ENCODE assay signal across 25 cellular contexts in the genomic region with DNA sequence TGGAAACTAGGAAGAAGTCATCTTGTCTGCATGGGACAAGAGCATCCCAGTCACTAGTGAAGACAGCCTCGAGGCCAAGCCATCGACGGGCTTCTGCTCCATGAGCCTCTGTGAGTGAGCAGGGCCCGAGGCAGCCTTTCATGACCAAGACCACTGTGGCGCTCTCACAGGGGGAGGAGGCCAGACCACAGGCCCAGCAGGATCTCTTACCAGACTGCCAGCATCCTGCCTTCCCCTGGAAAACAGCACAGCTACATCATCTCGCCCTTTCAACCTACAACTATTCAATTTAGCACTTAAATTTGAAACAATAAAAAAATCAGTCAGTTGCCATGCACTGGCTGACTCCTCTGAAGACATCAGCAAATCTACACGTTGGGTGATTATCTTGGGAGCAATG.
DNase-seq lines count a peak whose midpoint lies in the region; ATAC-seq and TF ChIP-seq lines count a peak whose summit lies in the region.
"Had no signal": no experiment of that assay in that cellular context is flagged by ENCODE, and none has a peak within 500 bp of the region (broad histone marks: within the 10 kb centered on the region; RNA-seq: fewer than 3 reads in every experiment).

No MANE protein-coding gene starts in this region.

- H3K36me3 Mint-ChIP-seq in activated CD8-positive, alpha-beta T cell treated with anti-CD3 and anti-CD28 coated beads, Interleukin-2, amount 10 ng/mL, durations not matched to agents 7 days and 5 days (ENCODE audit: low read depth): no peaks in the 10 kb centered on the region
- H3K36me3 Mint-ChIP-seq: CD4-positive, CD25-positive, alpha-beta regulatory T cell had no signal

- H3K9me3 ChIP-seq in BLaER1: no peaks in the 10 kb centered on the region
- no peaks in the 10 kb centered on the region for H3K9me3 ChIP-seq in esophagus muscularis mucosa
- no peaks in the 10 kb centered on the region for H3K9me3 ChIP-seq in sigmoid colon

- H3K27ac ChIP-seq in BLaER1 (no peak overlapping the region), esophagus muscularis mucosa (replicated peaks in 1 of 4) (peak overlapping the region; percentile 81 to 86 (median 84)), sigmoid colon (peak overlapping the region; percentile 73 to 92 (median 86))
- H3K27ac ChIP-seq: 22Rv1, KMS-11 had no signal

- no peak overlapping the region for H3K27ac Mint-ChIP-seq in activated CD8-positive, alpha-beta T cell treated with anti-CD3 and anti-CD28 coated beads, Interleukin-2, amount 10 ng/mL, durations not matched to agents 7 days and 5 days
- H3K27ac Mint-ChIP-seq: B cell, HFFc6 had no signal

- WGBS in esophagus muscularis mucosa: 97% methylated on average over 7 of the region's 7 CpGs
- WGBS in sigmoid colon, 2 donors: 93 to 95% methylated on average over 7 of the region's 7 CpGs

- no peak overlapping the region for H3K9ac ChIP-seq in BLaER1
- H3K9ac ChIP-seq: KMS-11 had no signal

- H4K20me1 ChIP-seq in BLaER1: no peaks in the 10 kb centered on the region

- peaks cover 7% of the 10 kb centered on the region for H3K4me1 Mint-ChIP-seq in activated CD8-positive, alpha-beta T cell treated with anti-CD3 and anti-CD28 coated beads, Interleukin-2, amount 10 ng/mL, durations not matched to agents 7 days and 5 days (ENCODE audit: low read depth)
- H3K4me1 Mint-ChIP-seq: B cell; CD4-positive, CD25-positive, alpha-beta regulatory T cell had no signal

- TF ChIP-seq POLR2A in esophagus muscularis mucosa (IDR thresholded peaks at IDR 0.05; ENCODE audit: low read depth): no peak
- no peak for TF ChIP-seq POLR2A in sigmoid colon (IDR thresholded peaks at IDR 0.05)

- CTCF ChIA-PET in activated CD8-positive, alpha-beta T cell treated with anti-CD3 and anti-CD28 coated beads, Interleukin-2, amount 10 ng/mL, durations not matched to agents 7 days and 5 days (lab: Charles Lee): no interaction called here

- POLR2A ChIA-PET in activated CD8-positive, alpha-beta T cell treated with anti-CD3 and anti-CD28 coated beads, Interleukin-2, amount 10 ng/mL, durations not matched to agents 7 days and 5 days (lab: Charles Lee): no interaction called here

- H3K9me3 Mint-ChIP-seq in activated CD8-positive, alpha-beta T cell treated with anti-CD3 and anti-CD28 coated beads, Interleukin-2, amount 10 ng/mL, durations not matched to agents 7 days and 5 days (ENCODE audit: insufficient read depth): no peaks in the 10 kb centered on the region
- H3K9me3 Mint-ChIP-seq: CD4-positive, CD25-positive, alpha-beta regulatory T cell; HFFc6 had no signal

- no peak for TF ChIP-seq CTCF in astrocyte of the spinal cord (IDR thresholded peaks at IDR 0.05; ENCODE audit: low read depth, low read length)
- TF ChIP-seq CTCF in esophagus muscularis mucosa (IDR thresholded peaks at IDR 0.05): no peak
- TF ChIP-seq CTCF in sigmoid colon (IDR thresholded peaks at IDR 0.05): no peak

- no peak for TF ChIP-seq EP300 in esophagus muscularis mucosa (IDR thresholded peaks at IDR 0.05)
- no peak for TF ChIP-seq EP300 in sigmoid colon (IDR thresholded peaks at IDR 0.05)

- intact Hi-C loops in esophagus muscularis mucosa (cut with DNase I) (no loop called here), sigmoid colon (cut with DNase I) (no loop called here)

- H3K4me3 Mint-ChIP-seq in activated CD8-positive, alpha-beta T cell treated with anti-CD3 and anti-CD28 coated beads, Interleukin-2, amount 10 ng/mL, durations not matched to agents 7 days and 5 days: no peak overlapping the region
- H3K4me3 Mint-ChIP-seq: B cell; CD4-positive, CD25-positive, alpha-beta regulatory T cell; HFFc6 had no signal

- no peaks in the 10 kb centered on the region for H3K36me3 ChIP-seq in BLaER1
- no peaks in the 10 kb centered on the region for H3K36me3 ChIP-seq in esophagus muscularis mucosa
- no peaks in the 10 kb centered on the region for H3K36me3 ChIP-seq in sigmoid colon

- DNase-seq in astrocyte of the spinal cord (ENCODE audit: low read depth, low spot score) (peak; percentile 63), esophagus muscularis mucosa (ENCODE audit: extremely low spot score) (no peak), sigmoid colon (no peak), EL (no peak)
- DNase-seq in activated CD8-positive, alpha-beta T cell treated with anti-CD3 and anti-CD28 coated beads, Interleukin-2, amount 10 ng/mL, durations not matched to agents 7 days and 5 days: no peak
- DNase-seq: CD4-positive, CD25-positive, alpha-beta regulatory T cell; DMS153; DND-41; H7; HFFc6; IMR-90; MM.1S; NCI-H1417; NCI-H1694 treated with DMSO at 0.1 percent for 48 hours; NCI-H2081; NCI-H2227 treated with DMSO at 0.1 percent for 48 hours; NCI-H526 treated with DMSO at 0.1 percent for 48 hours; RPMI8226; SHP77 had no signal

- peaks cover 6% of the 10 kb centered on the region for H3K27me3 Mint-ChIP-seq in activated CD8-positive, alpha-beta T cell treated with anti-CD3 and anti-CD28 coated beads, Interleukin-2, amount 10 ng/mL, durations not matched to agents 7 days and 5 days (ENCODE audit: low read depth)
- H3K27me3 Mint-ChIP-seq: CD4-positive, CD25-positive, alpha-beta regulatory T cell had no signal

- H3K4me1 ChIP-seq in BLaER1 (peaks cover 32% of the 10 kb centered on the region), esophagus muscularis mucosa (peaks cover 0 to 18% (median 17%) of the 10 kb centered on the region in 4 donors), sigmoid colon (peaks cover 0 to 30% (median 21%) of the 10 kb centered on the region in 4 donors)

- in situ Hi-C loops in astrocyte of the spinal cord (cut with HindIII; ENCODE audit: low sequenced_read_pairs): no loop called here

- H3K27me3 ChIP-seq in BLaER1 (no peaks in the 10 kb centered on the region), esophagus muscularis mucosa (no peaks in the 10 kb centered on the region), sigmoid colon (no peaks in the 10 kb centered on the region)

- ATAC-seq in activated CD8-positive, alpha-beta T cell treated with anti-CD3 and anti-CD28 coated beads, Interleukin-2, amount 10 ng/mL, durations not matched to agents 7 days and 5 days: no peak
- no peak for ATAC-seq in HG03045 (IDR thresholded peaks at IDR 0.05; ENCODE audit: unreplicated experiment)
- no peak for ATAC-seq in GM19452 (IDR thresholded peaks at IDR 0.05; ENCODE audit: unreplicated experiment)

- H3K4me3 ChIP-seq in BLaER1 (no peak overlapping the region), astrocyte of the spinal cord (ENCODE audit: low read depth, low read length) (no peak overlapping the region), esophagus muscularis mucosa (no peak overlapping the region), sigmoid colon (no peak overlapping the region)

- peak overlapping the region; percentile 56 for H3K4me2 ChIP-seq in BLaER1
- H3K4me2 ChIP-seq: KMS-11 had no signal
